Comparison of ENCODE assay signal across 1 cellular context in the genomic region with DNA sequence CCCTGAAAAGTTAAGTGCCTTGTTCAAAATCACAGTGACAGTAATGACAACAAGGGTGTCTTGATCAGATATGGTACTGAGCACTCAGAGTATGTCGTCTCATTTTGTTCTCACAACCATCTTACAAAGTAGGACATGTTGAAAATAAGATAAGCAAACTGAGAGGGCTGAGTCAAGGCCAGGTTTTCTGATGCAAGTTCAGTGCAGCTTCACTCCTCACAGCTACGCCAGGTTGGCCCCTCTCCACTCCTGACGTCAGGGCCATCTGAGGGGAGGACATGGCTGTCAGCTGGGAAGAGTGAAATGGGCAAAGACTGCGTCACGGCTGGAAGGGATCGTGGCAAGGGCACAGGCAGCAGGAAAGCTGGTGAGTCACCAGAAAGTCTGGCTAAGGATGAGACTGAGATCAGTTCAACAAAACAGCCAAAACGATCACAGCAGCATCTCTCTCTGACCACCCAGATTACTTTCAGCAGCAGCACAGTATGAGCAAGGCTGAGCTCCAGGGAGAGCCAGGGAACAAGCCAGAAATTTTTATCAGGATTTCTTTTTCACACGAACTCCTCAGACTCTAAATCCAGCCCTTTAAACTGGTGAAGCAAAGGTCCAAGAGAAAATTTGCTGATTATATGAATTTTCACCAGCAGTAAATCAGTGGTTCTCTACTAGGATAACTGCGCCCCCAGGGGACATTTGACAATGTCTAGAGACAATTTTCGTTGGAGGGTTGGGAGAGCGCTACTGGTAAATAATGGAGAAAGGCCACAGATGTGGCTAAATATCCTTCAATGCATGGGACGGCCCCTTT.
TF ChIP-seq lines count a peak whose summit lies in the region.

No MANE protein-coding gene starts in this region.

TF ChIP-seq in K562, 482 proteins besides CTCF, POLR2A, EP300 and RAD21 (continued from another document and continues in another):
- TF ChIP-seq, protein P1, sequence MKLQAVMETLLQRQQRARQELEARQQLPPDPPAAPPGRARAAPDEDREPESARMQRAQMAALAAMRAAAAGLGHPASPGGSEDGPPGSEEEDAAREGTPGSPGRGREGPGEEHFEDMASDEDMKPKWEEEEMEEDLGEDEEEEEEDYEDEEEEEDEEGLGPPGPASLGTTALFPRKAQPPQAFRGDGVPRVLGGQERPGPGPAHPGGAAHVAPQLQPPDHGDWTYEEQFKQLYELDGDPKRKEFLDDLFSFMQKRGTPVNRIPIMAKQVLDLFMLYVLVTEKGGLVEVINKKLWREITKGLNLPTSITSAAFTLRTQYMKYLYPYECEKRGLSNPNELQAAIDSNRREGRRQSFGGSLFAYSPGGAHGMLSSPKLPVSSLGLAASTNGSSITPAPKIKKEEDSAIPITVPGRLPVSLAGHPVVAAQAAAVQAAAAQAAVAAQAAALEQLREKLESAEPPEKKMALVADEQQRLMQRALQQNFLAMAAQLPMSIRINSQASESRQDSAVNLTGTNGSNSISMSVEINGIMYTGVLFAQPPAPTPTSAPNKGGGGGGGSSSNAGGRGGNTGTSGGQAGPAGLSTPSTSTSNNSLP (IDR thresholded peaks at IDR 0.05; ENCODE audit: borderline replicate concordance, low read depth, low read length) = no peak
- TF ChIP-seq BCLAF1 (IDR thresholded peaks at IDR 0.05; ENCODE audit: borderline replicate concordance in 1 of 2, control insufficient read depth in 1 of 2, low read depth in 2 of 2, low read length in 1 of 2) (no peak), PHF8 (IDR thresholded peaks at IDR 0.05; ENCODE audit: borderline replicate concordance, low read length) (no peak), PHF20 (IDR thresholded peaks at IDR 0.05; ENCODE audit: partially characterized antibody) (no peak), MTF1 (CRISPR knock-in tag; IDR thresholded peaks at IDR 0.05; ENCODE audit: borderline replicate concordance) (no peak), PTRF (tag; IDR thresholded peaks at IDR 0.05) (no peak), SFPQ (IDR thresholded peaks at IDR 0.05; ENCODE audit: low read depth, low read length) (no peak), MTA3 (IDR thresholded peaks at IDR 0.05; ENCODE audit: borderline replicate concordance) (peak; percentile 92; the same call in 1 of the 2 replicates), KAT8 (IDR thresholded peaks at IDR 0.05; ENCODE audit: low read depth) (no peak), ILF3 (IDR thresholded peaks at IDR 0.05; ENCODE audit: borderline replicate concordance) (no peak), FOXO4 (CRISPR knock-in tag; IDR thresholded peaks at IDR 0.05) (no peak), ZNF639 (CRISPR knock-in tag; conservative IDR thresholded peaks at IDR 0.05 in 1 of 2, IDR thresholded peaks at IDR 0.05 in 1 of 2) (0 out of 4 replicates have a peak, but pooled peaks of 1 of the 2 experiments have one; percentile 41), SMC3 (conservative IDR thresholded peaks at IDR 0.05; ENCODE audit: insufficient read depth, low read depth, low read length) (no peak), SAP30 (IDR thresholded peaks at IDR 0.05; ENCODE audit: borderline replicate concordance, insufficient read depth, low read depth, low read length, poor library complexity, severe bottlenecking) (no peak), HNRNPUL1 (IDR thresholded peaks at IDR 0.05; ENCODE audit: low read length) (no peak), THRAP3 (IDR thresholded peaks at IDR 0.05; ENCODE audit: borderline replicate concordance) (no peak), ZNF57 (CRISPR knock-in tag; IDR thresholded peaks at IDR 0.05) (no peak), THRA (IDR thresholded peaks at IDR 0.05) (no peak), MYC (IDR thresholded peaks at IDR 0.05; ENCODE audit: low read depth, low read length) (peak; percentile 71; the same call in 1 of the 2 replicates), MYC (CRISPR knock-in tag; IDR thresholded peaks at IDR 0.05; ENCODE audit: borderline replicate concordance, low read depth) (no peak), NUFIP1 (IDR thresholded peaks at IDR 0.05; ENCODE audit: partially characterized antibody) (no peak), TGIF2 (CRISPR knock-in tag; IDR thresholded peaks at IDR 0.05) (no peak), ZNF239 (CRISPR knock-in tag; IDR thresholded peaks at IDR 0.05) (no peak), MIER1 (IDR thresholded peaks at IDR 0.05; ENCODE audit: low read depth) (no peak), RBM17 (IDR thresholded peaks at IDR 0.05; ENCODE audit: borderline replicate concordance, low read depth, low read length) (no peak), E2F6 (IDR thresholded peaks at IDR 0.05; ENCODE audit: borderline replicate concordance in 1 of 2, extremely low read depth in 1 of 2, insufficient read depth in 1 of 2, insufficient read length in 1 of 2, low read depth in 1 of 2, low read length in 1 of 2, poor library complexity in 1 of 2, severe bottlenecking in 1 of 2) (no peak), ZC3H11A (IDR thresholded peaks at IDR 0.05; ENCODE audit: low read depth, low read length) (no peak), LEF1 (IDR thresholded peaks at IDR 0.05) (peak; percentile 62; the same call in 1 of the 2 replicates), ZNF830 (CRISPR knock-in tag; IDR thresholded peaks at IDR 0.05) (no peak), ZNF282 (CRISPR knock-in tag; IDR thresholded peaks at IDR 0.05) (no peak), CSDE1 (IDR thresholded peaks at IDR 0.05) (no peak), RBM14 (IDR thresholded peaks at IDR 0.05; ENCODE audit: borderline replicate concordance, insufficient read depth, low read depth, low read length) (no peak), POLR3G (IDR thresholded peaks at IDR 0.05; ENCODE audit: extremely low read depth, insufficient read length, insufficient replicate concordance) (no peak), CBX5 (IDR thresholded peaks at IDR 0.05; ENCODE audit: borderline replicate concordance, low read depth) (no peak), HOXB6 (CRISPR knock-in tag; IDR thresholded peaks at IDR 0.05; ENCODE audit: borderline replicate concordance) (no peak)
- TF ChIP-seq, protein P2, sequence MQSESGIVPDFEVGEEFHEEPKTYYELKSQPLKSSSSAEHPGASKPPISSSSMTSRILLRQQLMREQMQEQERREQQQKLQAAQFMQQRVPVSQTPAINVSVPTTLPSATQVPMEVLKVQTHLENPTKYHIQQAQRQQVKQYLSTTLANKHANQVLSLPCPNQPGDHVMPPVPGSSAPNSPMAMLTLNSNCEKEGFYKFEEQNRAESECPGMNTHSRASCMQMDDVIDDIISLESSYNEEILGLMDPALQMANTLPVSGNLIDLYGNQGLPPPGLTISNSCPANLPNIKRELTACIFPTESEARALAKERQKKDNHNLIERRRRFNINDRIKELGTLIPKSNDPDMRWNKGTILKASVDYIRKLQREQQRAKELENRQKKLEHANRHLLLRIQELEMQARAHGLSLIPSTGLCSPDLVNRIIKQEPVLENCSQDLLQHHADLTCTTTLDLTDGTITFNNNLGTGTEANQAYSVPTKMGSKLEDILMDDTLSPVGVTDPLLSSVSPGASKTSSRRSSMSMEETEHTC (IDR thresholded peaks at IDR 0.05) = no peak
- TF ChIP-seq, protein P3, sequence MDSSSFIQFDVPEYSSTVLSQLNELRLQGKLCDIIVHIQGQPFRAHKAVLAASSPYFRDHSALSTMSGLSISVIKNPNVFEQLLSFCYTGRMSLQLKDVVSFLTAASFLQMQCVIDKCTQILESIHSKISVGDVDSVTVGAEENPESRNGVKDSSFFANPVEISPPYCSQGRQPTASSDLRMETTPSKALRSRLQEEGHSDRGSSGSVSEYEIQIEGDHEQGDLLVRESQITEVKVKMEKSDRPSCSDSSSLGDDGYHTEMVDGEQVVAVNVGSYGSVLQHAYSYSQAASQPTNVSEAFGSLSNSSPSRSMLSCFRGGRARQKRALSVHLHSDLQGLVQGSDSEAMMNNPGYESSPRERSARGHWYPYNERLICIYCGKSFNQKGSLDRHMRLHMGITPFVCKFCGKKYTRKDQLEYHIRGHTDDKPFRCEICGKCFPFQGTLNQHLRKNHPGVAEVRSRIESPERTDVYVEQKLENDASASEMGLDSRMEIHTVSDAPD (CRISPR knock-in tag; IDR thresholded peaks at IDR 0.05) = no peak
- TF ChIP-seq, protein P4, sequence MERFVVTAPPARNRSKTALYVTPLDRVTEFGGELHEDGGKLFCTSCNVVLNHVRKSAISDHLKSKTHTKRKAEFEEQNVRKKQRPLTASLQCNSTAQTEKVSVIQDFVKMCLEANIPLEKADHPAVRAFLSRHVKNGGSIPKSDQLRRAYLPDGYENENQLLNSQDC (CRISPR knock-in tag; IDR thresholded peaks at IDR 0.05) = no peak
